Comparison of ENCODE assay signal across 26 cellular contexts in the genomic region with DNA sequence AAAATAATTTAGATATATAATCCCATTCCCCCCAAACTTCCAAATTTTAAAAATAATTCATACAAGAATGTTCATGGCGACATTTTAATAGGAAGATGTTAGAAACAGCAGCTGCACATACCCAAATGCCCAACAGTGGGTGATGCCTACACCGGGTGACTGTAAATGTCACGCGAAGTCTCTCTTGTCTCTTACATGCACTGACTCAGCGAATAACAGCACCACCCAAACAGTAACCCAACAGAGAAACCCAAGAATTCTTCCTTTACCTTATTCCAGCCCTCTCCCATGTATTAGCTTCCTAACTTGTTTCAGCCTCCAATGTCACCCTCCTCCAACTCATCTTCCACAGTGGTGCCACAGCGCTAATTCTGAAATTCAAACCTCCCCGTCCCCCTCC.
DNase-seq lines count a peak whose midpoint lies in the region; ATAC-seq, FAIRE-seq and TF ChIP-seq lines count a peak whose summit lies in the region.
"Had no signal": no experiment of that assay in that cellular context is flagged by ENCODE, and none has a peak within 500 bp of the region (broad histone marks: within the 10 kb centered on the region; RNA-seq: fewer than 3 reads in every experiment).

No MANE protein-coding gene starts in this region.

- H3K36me3 ChIP-seq in HepG2 (replicated peaks in 1 of 2; ENCODE audit: control insufficient read depth in 1 of 2, insufficient read depth in 2 of 2, low read length in 2 of 2) (no peaks in the 10 kb centered on the region), right lobe of liver (no peaks in the 10 kb centered on the region), K562 (ENCODE audit: control insufficient read depth, insufficient read depth, low read length) (no peaks in the 10 kb centered on the region), H1 (ENCODE audit: control insufficient read depth in 2 of 4, insufficient read depth in 4 of 4, low read length in 3 of 4) (no peaks in the 10 kb centered on the region)
- H3K36me3 ChIP-seq: BLaER1 treated with 17β-estradiol and CSF1 and Interleukin-3, amounts not matched to agents 10 nM and 100 nM had no signal

- no peak overlapping the region for H2AFZ ChIP-seq in HepG2 (ENCODE audit: low read length)
- H2AFZ ChIP-seq in K562 (ENCODE audit: low read depth, low read length): peak overlapping the region; percentile 64
- H2AFZ ChIP-seq in H1 (ENCODE audit: low read length): 0 out of 2 replicates have a peak overlapping the region, but pooled peaks have one; percentile 2

- H4K5ac ChIP-seq in H1 (ENCODE audit: insufficient read length, low read depth, low read length): no peak overlapping the region

- H2BK120ac ChIP-seq in H1 (replicated peaks; ENCODE audit: low read depth, low read length): no peak overlapping the region

- no peak overlapping the region for H4K8ac ChIP-seq in H1 (ENCODE audit: extremely low read depth, insufficient read depth, low read length)

- H3K9ac ChIP-seq in HepG2 (ENCODE audit: insufficient read depth, low read depth, low read length): no peak overlapping the region
- no peak overlapping the region for H3K9ac ChIP-seq in K562 (ENCODE audit: insufficient read depth in 1 of 2, low read depth in 2 of 2, low read length in 2 of 2)
- H3K9ac ChIP-seq in H1 (replicated peaks in 1 of 4; ENCODE audit: extremely low read depth in 1 of 4, low read depth in 3 of 4, low read length in 3 of 4): no peak overlapping the region
- H3K9ac ChIP-seq: BLaER1 treated with 17β-estradiol and CSF1 and Interleukin-3, amounts not matched to agents 10 nM and 100 nM had no signal

- H3K4me1 ChIP-seq in HepG2 (ENCODE audit: insufficient read depth, low read length): no peaks in the 10 kb centered on the region
- no peaks in the 10 kb centered on the region for H3K4me1 ChIP-seq in right lobe of liver
- peaks cover 4 to 6% of the 10 kb centered on the region in 2 experiments; a peak in 3 of 5 replicates for H3K4me1 ChIP-seq in K562 (replicated peaks in 1 of 2; ENCODE audit: control insufficient read depth in 2 of 2, insufficient read depth in 2 of 2, low read length in 2 of 2)
- H3K4me1 ChIP-seq in H1 (replicated peaks in 1 of 4; ENCODE audit: control insufficient read depth in 3 of 4, insufficient read depth in 4 of 4, low read length in 3 of 4): peaks cover 0 to 4% (median 1%) of the 10 kb centered on the region in 4 experiments; a peak in 4 of 7 replicates
- H3K4me1 ChIP-seq: A549 had no signal

- TF ChIP-seq POLR2A in HepG2 (IDR thresholded peaks at IDR 0.05; ENCODE audit: insufficient read depth in 1 of 2, low read depth in 2 of 2, low read length in 2 of 2): no peak
- no peak for TF ChIP-seq POLR2A in right lobe of liver (IDR thresholded peaks at IDR 0.05)
- TF ChIP-seq POLR2A in K562 (conservative IDR thresholded peaks at IDR 0.05): no peak
- no peak for TF ChIP-seq POLR2A in H1 (IDR thresholded peaks at IDR 0.05; ENCODE audit: control extremely low read depth in 1 of 2, low read depth in 2 of 2, low read length in 2 of 2)

- H3K79me1 ChIP-seq in H1 (ENCODE audit: low read depth, low read length): no peaks in the 10 kb centered on the region

- no peak overlapping the region for H3K14ac ChIP-seq in H1 (ENCODE audit: insufficient read length)

- no peaks in the 10 kb centered on the region for H3K9me1 ChIP-seq in K562 (ENCODE audit: control insufficient read depth, insufficient read depth, low read length)

- POLR2A ChIA-PET in HepG2 (lab: Yijun Ruan, JAX) (no interaction called here), K562 (lab: Yijun Ruan, JAX) (interaction anchor here (1.2 to 1.3 kb wide), 2 partner anchors 12 to 40 kb away, joined by 3 read pairs; no protein-coding TSS in a partner anchor), H1 (lab: Charles Lee; ENCODE audit: partially characterized antibody) (no interaction called here)

- no peak overlapping the region for H2BK20ac ChIP-seq in H1 (ENCODE audit: low read length)

- no peak overlapping the region for H3K4me3 ChIP-seq in HepG2 (replicated peaks in 1 of 3; ENCODE audit: insufficient read depth in 1 of 3, low read depth in 2 of 3, low read length in 3 of 3)
- no peak overlapping the region for H3K4me3 ChIP-seq in right lobe of liver
- no peak overlapping the region for H3K4me3 ChIP-seq in K562
- H3K4me3 ChIP-seq in H1 (ENCODE audit: extremely low read depth in 1 of 4, insufficient read depth in 2 of 4, low read depth in 3 of 4, low read length in 4 of 4): no peak overlapping the region
- H3K4me3 ChIP-seq: A549; BLaER1 treated with 17β-estradiol and CSF1 and Interleukin-3, amounts not matched to agents 10 nM and 100 nM; GM12878 had no signal

- 44% methylated on average over 7 of the region's 7 CpGs for WGBS in HepG2 (ENCODE audit: low lambda C conversion rate)
- 92% methylated on average over 7 of the region's 7 CpGs for WGBS in right lobe of liver (ENCODE audit: insufficient coverage, low coverage, low lambda C conversion rate, missing lambda C conversion rate)
- WGBS in K562 (ENCODE audit: insufficient coverage, low coverage, missing lambda C conversion rate): 57% methylated on average over 7 of the region's 7 CpGs
- 95% methylated on average over 7 of the region's 7 CpGs; no CpG with 5 or more reads in 1 of the 2 experiments for WGBS in H1 (ENCODE audit: extremely low coverage in 1 of 2, insufficient coverage in 1 of 2, insufficient read length in 1 of 2, insufficient replicate concordance in 2 of 2, low coverage in 1 of 2, low lambda C conversion rate in 2 of 2, missing lambda C conversion rate in 1 of 2), 2 experiments

- TF ChIP-seq CTCF in HepG2 (CRISPR knock-in tag; IDR thresholded peaks at IDR 0.05) (no peak), right lobe of liver (IDR thresholded peaks at IDR 0.05) (no peak), K562 (IDR thresholded peaks at IDR 0.05 in 2 of 3, conservative IDR thresholded peaks at IDR 0.05 in 1 of 3; ENCODE audit: insufficient read depth in 2 of 3, low read depth in 1 of 3, low read length in 3 of 3) (no peak), H1 (IDR thresholded peaks at IDR 0.05; ENCODE audit: control extremely low read depth in 1 of 3, insufficient read depth in 1 of 3, low read depth in 1 of 3, low read length in 3 of 3) (no peak)

- H4K91ac ChIP-seq in H1 (replicated peaks; ENCODE audit: insufficient read length, low read length): no peak overlapping the region

- H2BK12ac ChIP-seq in H1 (ENCODE audit: low read depth, low read length): no peak overlapping the region

- no peak overlapping the region for H2BK5ac ChIP-seq in H1 (ENCODE audit: low read depth, low read length)

- CTCF ChIA-PET in HepG2 (lab: Yijun Ruan, JAX; ENCODE audit: low intra/inter-chr PET ratio, low total read pairs) (no interaction called here), K562 (lab: Yijun Ruan, JAX; ENCODE audit: low intra/inter-chr PET ratio) (no interaction called here), H1 (lab: Charles Lee; ENCODE audit: partially characterized antibody) (interaction anchor here (2.0 kb wide), 1 partner anchor 14 kb away, joined by 8 read pairs; no protein-coding TSS in a partner anchor)

- H4K20me1 ChIP-seq in HepG2 (ENCODE audit: insufficient read depth, low read length): no peaks in the 10 kb centered on the region
- H4K20me1 ChIP-seq in K562 (replicated peaks; ENCODE audit: control insufficient read depth, insufficient read depth, low read length): no peaks in the 10 kb centered on the region
- no peaks in the 10 kb centered on the region for H4K20me1 ChIP-seq in H1 (replicated peaks in 1 of 2; ENCODE audit: control insufficient read depth in 1 of 2, insufficient read depth in 2 of 2, low read length in 2 of 2)
- H4K20me1 ChIP-seq: BLaER1 treated with 17β-estradiol and CSF1 and Interleukin-3, amounts not matched to agents 10 nM and 100 nM had no signal

- H2AK5ac ChIP-seq in H1 (ENCODE audit: low read depth, low read length): no peak overlapping the region

- no peak overlapping the region for H3K23ac ChIP-seq in H1 (ENCODE audit: insufficient read length)

- BruUV-seq in HepG2 (replicated peaks; lab: Mats Ljungman, UMichigan) (no TSS peak), K562 (replicated peaks; lab: Mats Ljungman, UMichigan) (no TSS peak)

- intact Hi-C loops in HepG2 (cut with micrococcal nuclease; ENCODE audit: unreplicated experiment) (no loop called here), right lobe of liver (cut with DNase I) (no loop called here), K562 (cut with micrococcal nuclease) (no loop called here)

- in situ Hi-C loops in HepG2 (cut with HindIII; ENCODE audit: extremely low pct_ligation_motif_present, low pct_unique_long_range_greater_than_20kb): no loop called here
- in situ Hi-C loops in K562 (cut with MboI): no loop called here

- H3K79me2 ChIP-seq in HepG2 (ENCODE audit: insufficient read depth, low read length) (no peaks in the 10 kb centered on the region), K562 (ENCODE audit: control insufficient read depth, insufficient read depth, low read length) (no peaks in the 10 kb centered on the region), H1 (ENCODE audit: control insufficient read depth in 1 of 2, insufficient read depth in 2 of 2, low read length in 2 of 2) (no peaks in the 10 kb centered on the region)

- no peak for DNase-seq in HepG2 (ENCODE audit: low spot score)
- no peak for DNase-seq in right lobe of liver
- no peak for DNase-seq in K562 (ENCODE audit: extremely low read depth in 1 of 4, low spot score in 3 of 4)
- DNase-seq in H1 (ENCODE audit: low read depth in 1 of 2, low spot score in 2 of 2): no peak
- no peak for DNase-seq in effector CD8-positive, alpha-beta T cell (lab: John Stamatoyannopoulos, UW)
- DNase-seq: AML-193; CD4-positive, alpha-beta memory T cell; CD4-positive, CD25-positive, alpha-beta regulatory T cell; CD8-positive, alpha-beta memory T cell; COR-L47; DMS 273 treated with DMSO at 0.1 percent for 48 hours; DMS153; DMS53; DMS79; DND-41; EL; GDM1 had no signal

- TF ChIP-seq RAD21 in HepG2 (CRISPR knock-in tag; IDR thresholded peaks at IDR 0.05) (no peak), K562 (CRISPR knock-in tag; conservative IDR thresholded peaks at IDR 0.05 in 1 of 2, IDR thresholded peaks at IDR 0.05 in 1 of 2) (no peak), H1 (IDR thresholded peaks at IDR 0.05 in 1 of 2, conservative IDR thresholded peaks at IDR 0.05 in 1 of 2; ENCODE audit: low read depth in 2 of 2, low read length in 2 of 2) (no peak)

- H3K9me3 ChIP-seq in HepG2 (ENCODE audit: low read length): no peaks in the 10 kb centered on the region
- H3K9me3 ChIP-seq in right lobe of liver: no peaks in the 10 kb centered on the region
- 0 out of 2 replicates have a peak, but pooled peaks cover under 1% of the 10 kb centered on the region for H3K9me3 ChIP-seq in K562 (replicated peaks; ENCODE audit: control insufficient read depth, insufficient read depth, low read depth, low read length)
- H3K9me3 ChIP-seq in H1 (ENCODE audit: insufficient read depth in 2 of 2, low read depth in 1 of 2, low read length in 1 of 2): no peaks in the 10 kb centered on the region
- H3K9me3 ChIP-seq: A549; BLaER1 treated with 17β-estradiol and CSF1 and Interleukin-3, amounts not matched to agents 10 nM and 100 nM had no signal

- H3K4me2 ChIP-seq in HepG2 (ENCODE audit: low read depth, low read length): no peak overlapping the region
- H3K4me2 ChIP-seq in K562 (ENCODE audit: insufficient read depth, low read length): no peak overlapping the region
- H3K4me2 ChIP-seq in H1 (ENCODE audit: insufficient read depth in 1 of 2, low read depth in 2 of 2, low read length in 2 of 2): no peak overlapping the region
- H3K4me2 ChIP-seq: A549 had no signal

- H3K27me3 ChIP-seq in HepG2 (ENCODE audit: control insufficient read depth in 1 of 2, insufficient read depth in 2 of 2, low read length in 2 of 2) (peaks cover 0 to 3% of the 10 kb centered on the region in 2 experiments; a peak in 1 of 5 replicates), right lobe of liver (no peaks in the 10 kb centered on the region), K562 (ENCODE audit: control insufficient read depth in 2 of 2, insufficient read depth in 2 of 2, low read length in 2 of 2) (no peaks in the 10 kb centered on the region), H1 (replicated peaks in 1 of 4; ENCODE audit: control insufficient read depth in 3 of 4, extremely low read depth in 1 of 4, insufficient read depth in 3 of 4, low read length in 3 of 4) (no peaks in the 10 kb centered on the region)
- H3K27me3 ChIP-seq: BLaER1 treated with 17β-estradiol and CSF1 and Interleukin-3, amounts not matched to agents 10 nM and 100 nM had no signal

- TF ChIP-seq EP300 in HepG2 (IDR thresholded peaks at IDR 0.05; ENCODE audit: low read depth in 2 of 2, low read length in 2 of 2) (no peak), HepG2 (CRISPR knock-in tag; IDR thresholded peaks at IDR 0.05; ENCODE audit: borderline replicate concordance) (no peak), K562 (IDR thresholded peaks at IDR 0.05; ENCODE audit: low read length) (no peak), H1 (IDR thresholded peaks at IDR 0.05; ENCODE audit: borderline replicate concordance in 1 of 2, low read depth in 2 of 2, low read length in 2 of 2) (no peak)

- no peak overlapping the region for H3K18ac ChIP-seq in H1 (ENCODE audit: extremely low read depth, low read length)

- H3K27ac ChIP-seq in HepG2 (ENCODE audit: extremely low read length, insufficient read depth, low read length) (no peak overlapping the region), right lobe of liver (no peak overlapping the region), K562 (ENCODE audit: extremely low read depth, low read depth, low read length) (no peak overlapping the region), H1 (ENCODE audit: low read depth, low read length) (no peak overlapping the region)
- H3K27ac ChIP-seq: 22Rv1, A549, C4-2B had no signal

- H3K4ac ChIP-seq in H1 (replicated peaks; ENCODE audit: insufficient read length, low read depth, low read length): no peak overlapping the region

- ATAC-seq in HepG2 (no peak), right lobe of liver (no peak), K562 (peak; percentile 48), GM18858 (IDR thresholded peaks at IDR 0.05; ENCODE audit: unreplicated experiment) (no peak)
- ATAC-seq: A549, GM12878 had no signal

- no peak overlapping the region for H2BK15ac ChIP-seq in H1 (ENCODE audit: low read length)

- FAIRE-seq in HepG2 (lab: Jason Lieb, UNC): no peak
- FAIRE-seq in K562 (lab: Jason Lieb, UNC): no peak
- FAIRE-seq in H1 (lab: Jason Lieb, UNC): no peak
- FAIRE-seq: A549, GM12878, GM12892, GM18507, GM19239 had no signal

- H3K56ac ChIP-seq in H1 (replicated peaks; ENCODE audit: insufficient read length, low read depth, low read length): no peak overlapping the region

- no peaks in the 10 kb centered on the region for H3K23me2 ChIP-seq in H1 (ENCODE audit: low read depth, low read length)
